Comparison of ENCODE assay signal across 22 cellular contexts in genomic region chr2:225122007-225122406, GRCh38.
DNase-seq lines count a peak whose midpoint lies in the region.
"Had no signal": no experiment of that assay in that cellular context is flagged by ENCODE, and none has a peak within 500 bp of the region (broad histone marks: within the 10 kb centered on the region; RNA-seq: fewer than 3 reads in every experiment).

No MANE protein-coding gene starts in this region.

- no peak overlapping the region for H3K9ac ChIP-seq in Karpas-422 (ENCODE audit: low read length)

- no peaks in the 10 kb centered on the region for H3K27me3 ChIP-seq in Karpas-422 (ENCODE audit: low read length)
- H3K27me3 ChIP-seq: cardiac muscle cell, hepatocyte, thyroid gland had no signal

- H3K4me3 Mint-ChIP-seq in T-helper 1 cell treated with Interleukin-12 subunit alpha and Interleukin-12 subunit beta and Interleukin-4 antibody, amounts not matched to agents 30 μg/mL and 1 μg/mL, for 36 hours = no peak overlapping the region
- H3K4me3 Mint-ChIP-seq: activated naive CD4-positive, alpha-beta T cell treated with anti-CD3 and anti-CD28 coated beads, Interleukin-2, amount 10 ng/mL, durations not matched to agents 7 days and 5 days; activated T-cell treated with anti-CD3 and anti-CD28 coated beads, Interleukin-2, amount 50 U/mL, for 4 hours; CD4-positive, CD25-positive, alpha-beta regulatory T cell; effector memory CD8-positive, alpha-beta T cell had no signal

- peak overlapping the region; percentile 29 for H3K27ac Mint-ChIP-seq in T-helper 1 cell treated with Interleukin-12 subunit alpha and Interleukin-12 subunit beta and Interleukin-4 antibody, amounts not matched to agents 30 μg/mL and 1 μg/mL, for 36 hours
- H3K27ac Mint-ChIP-seq: activated naive CD4-positive, alpha-beta T cell treated with anti-CD3 and anti-CD28 coated beads, Interleukin-2, amount 10 ng/mL, durations not matched to agents 7 days and 5 days; CD4-positive, CD25-positive, alpha-beta regulatory T cell; effector memory CD8-positive, alpha-beta T cell had no signal

- no peaks in the 10 kb centered on the region for H4K20me1 ChIP-seq in Karpas-422 (ENCODE audit: insufficient read depth, low read depth, low read length)

- no peak overlapping the region for H3K27ac ChIP-seq in Karpas-422 (ENCODE audit: low read length)
- H3K27ac ChIP-seq: cardiac muscle cell, coronary artery, hepatocyte, prostate gland, thyroid gland, WERI-Rb-1 had no signal

- H3K4me2 ChIP-seq in Karpas-422 (ENCODE audit: low read depth, low read length, poor library complexity, severe bottlenecking) = no peak overlapping the region
- H3K4me2 ChIP-seq: hepatocyte had no signal

- H3K36me3 ChIP-seq in Karpas-422 (ENCODE audit: insufficient read depth, low read length) = no peaks in the 10 kb centered on the region
- H3K36me3 ChIP-seq: cardiac muscle cell, prostate gland, thyroid gland, WERI-Rb-1 had no signal

- DNase-seq in stimulated activated CD4-positive, alpha-beta T cell treated with anti-CD3 and anti-CD28 coated beads, Interleukin-15, amount 100 ng/mL, for 24 hours = peak; percentile 11
- no peak for DNase-seq in stimulated activated CD4-positive, alpha-beta T cell treated with anti-CD3 and anti-CD28 coated beads, Interleukin-4, amount 100 ng/mL, for 4 hours
- DNase-seq in Karpas-422 (peak; percentile 50), NCI-H226 (no peak), superior temporal gyrus (ENCODE audit: extremely low spot score) (no peak)
- DNase-seq in activated CD8-positive, alpha-beta memory T cell treated with anti-CD3 and anti-CD28 coated beads, Interleukin-2, amount 50 U/mL, for 4 hours = no peak
- DNase-seq: activated naive CD4-positive, alpha-beta T cell treated with anti-CD3 and anti-CD28 coated beads, Interleukin-2, amount 10 ng/mL, durations not matched to agents 7 days and 5 days; activated T-cell treated with anti-CD3 and anti-CD28 coated beads, Interleukin-2, amount 50 U/mL, for 4 hours; effector memory CD8-positive, alpha-beta T cell; foreskin melanocyte; KBM-7; MM.1S; NCI-H2171; T-helper 9 cell; thyroid gland; WERI-Rb-1 had no signal

- H3K4me3 ChIP-seq in Karpas-422 (ENCODE audit: low read length) = no peak overlapping the region
- H3K4me3 ChIP-seq: cardiac muscle cell, coronary artery, hepatocyte, prostate gland, thyroid gland had no signal

- no peaks in the 10 kb centered on the region for H3K79me2 ChIP-seq in Karpas-422 (ENCODE audit: low read length)
- H3K79me2 ChIP-seq: hepatocyte had no signal

- no peaks in the 10 kb centered on the region for H3K9me3 ChIP-seq in Karpas-422 (ENCODE audit: low read length)
- H3K9me3 ChIP-seq: prostate gland, thyroid gland had no signal

- no peaks in the 10 kb centered on the region for H3K9me3 Mint-ChIP-seq in T-helper 1 cell treated with Interleukin-12 subunit alpha and Interleukin-12 subunit beta and Interleukin-4 antibody, amounts not matched to agents 30 μg/mL and 1 μg/mL, for 36 hours
- H3K9me3 Mint-ChIP-seq: activated naive CD4-positive, alpha-beta T cell treated with anti-CD3 and anti-CD28 coated beads, Interleukin-2, amount 10 ng/mL, durations not matched to agents 7 days and 5 days; activated T-cell treated with anti-CD3 and anti-CD28 coated beads, Interleukin-2, amount 50 U/mL, for 4 hours; effector memory CD8-positive, alpha-beta T cell had no signal

- H3K27me3 Mint-ChIP-seq in T-helper 1 cell treated with Interleukin-12 subunit alpha and Interleukin-12 subunit beta and Interleukin-4 antibody, amounts not matched to agents 30 μg/mL and 1 μg/mL, for 36 hours (ENCODE audit: low read depth) = peaks cover 16% of the 10 kb centered on the region
- H3K27me3 Mint-ChIP-seq: activated naive CD4-positive, alpha-beta T cell treated with anti-CD3 and anti-CD28 coated beads, Interleukin-2, amount 10 ng/mL, durations not matched to agents 7 days and 5 days had no signal

- H3K9me2 ChIP-seq in Karpas-422 (replicated peaks; ENCODE audit: insufficient read depth, low read length) = no peaks in the 10 kb centered on the region

- no peak overlapping the region for H2AFZ ChIP-seq in Karpas-422 (ENCODE audit: low read length)
- H2AFZ ChIP-seq: hepatocyte had no signal

- H3K4me1 Mint-ChIP-seq in T-helper 1 cell treated with Interleukin-12 subunit alpha and Interleukin-12 subunit beta and Interleukin-4 antibody, amounts not matched to agents 30 μg/mL and 1 μg/mL, for 36 hours (ENCODE audit: low read depth) = peaks cover 9% of the 10 kb centered on the region

- no peaks in the 10 kb centered on the region for H3K36me3 Mint-ChIP-seq in T-helper 1 cell treated with Interleukin-12 subunit alpha and Interleukin-12 subunit beta and Interleukin-4 antibody, amounts not matched to agents 30 μg/mL and 1 μg/mL, for 36 hours (ENCODE audit: low read depth)
- H3K36me3 Mint-ChIP-seq: activated naive CD4-positive, alpha-beta T cell treated with anti-CD3 and anti-CD28 coated beads, Interleukin-2, amount 10 ng/mL, durations not matched to agents 7 days and 5 days; CD4-positive, CD25-positive, alpha-beta regulatory T cell had no signal

- H3K4me1 ChIP-seq in Karpas-422 (ENCODE audit: low read length) = no peaks in the 10 kb centered on the region
- H3K4me1 ChIP-seq: prostate gland, thyroid gland had no signal

Comparison
In these comparisons a context has a peak if more than half of its experiments do, and no peak if none do; other contexts are left out.
1. DNase-seq: peak in stimulated activated CD4-positive, alpha-beta T cell treated with anti-CD3 and anti-CD28 coated beads, Interleukin-15, amount 100 ng/mL, for 24 hours (single experiment) and Karpas-422 (single experiment); none in stimulated activated CD4-positive, alpha-beta T cell treated with anti-CD3 and anti-CD28 coated beads, Interleukin-4, amount 100 ng/mL, for 4 hours (0 of 2), NCI-H226 (single experiment), superior temporal gyrus (single experiment) and activated CD8-positive, alpha-beta memory T cell treated with anti-CD3 and anti-CD28 coated beads, Interleukin-2, amount 50 U/mL, for 4 hours (single experiment).